ENCODE assay signal across 8 cellular contexts in the genomic region with DNA sequence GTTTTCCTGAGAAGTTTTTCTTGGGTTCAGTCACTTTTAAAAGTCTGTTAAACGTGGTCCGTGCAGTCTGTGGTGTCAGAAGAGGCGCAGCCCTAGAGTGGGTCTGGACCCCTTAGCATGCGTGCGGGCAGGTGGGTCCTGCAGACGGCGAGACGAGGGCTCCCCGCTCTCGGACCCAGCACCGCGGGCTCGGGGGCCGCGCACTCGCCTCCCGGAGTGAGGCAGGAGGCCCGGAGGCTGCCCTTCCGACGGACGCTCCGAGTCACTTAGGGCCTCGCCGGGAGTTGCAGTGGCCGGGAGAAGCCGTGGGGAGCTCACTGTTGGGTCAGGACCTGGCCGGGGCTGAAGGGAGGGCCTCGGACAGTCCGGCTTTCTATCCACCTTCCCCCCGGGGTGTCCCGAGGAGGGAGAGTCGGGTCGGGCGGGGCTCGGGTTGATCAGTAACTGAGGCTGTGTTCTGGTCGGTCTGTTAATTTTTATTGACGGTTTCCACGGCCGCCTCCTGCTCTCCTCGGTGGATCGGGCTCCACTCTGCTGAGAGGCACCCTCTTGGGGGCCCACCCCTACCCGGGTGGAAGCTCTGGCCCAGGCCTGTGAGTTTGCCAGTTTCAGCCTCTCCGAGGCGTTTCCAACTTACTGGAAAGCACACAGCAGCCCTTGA. TPM values are rescaled to one million over a fixed set of nuclear protein-coding genes. Genes with fewer than 3 reads are reported as not detected.
DNase-seq lines count a peak whose midpoint lies in the region; ATAC-seq and TF ChIP-seq lines count a peak whose summit lies in the region.

No MANE protein-coding gene starts in this region.

- H3K9ac ChIP-seq in duodenal mucosa (ENCODE audit: low read depth in 1 of 2, low read length in 2 of 2), result peak overlapping the region; percentile 80 to 88

- H3K9me3 Mint-ChIP-seq in CD4-positive, alpha-beta T cell, result no peaks in the 10 kb centered on the region
- H3K9me3 Mint-ChIP-seq in naive thymus-derived CD4-positive, alpha-beta T cell, result peaks cover 0 to 4% (median 0%) of the 10 kb centered on the region in 11 donors

- H3K27ac Mint-ChIP-seq in CD4-positive, alpha-beta T cell, result peak overlapping the region; percentile 87
- peak overlapping the region; percentile 86 to 97 (median 92) for H3K27ac Mint-ChIP-seq in naive thymus-derived CD4-positive, alpha-beta T cell

- peaks cover 51% of the 10 kb centered on the region for H3K4me1 Mint-ChIP-seq in CD4-positive, alpha-beta T cell (ENCODE audit: low read depth)
- H3K4me1 Mint-ChIP-seq in naive thymus-derived CD4-positive, alpha-beta T cell, result peaks cover 34 to 52% (median 40%) of the 10 kb centered on the region in 7 donors

- TF ChIP-seq CTCF in CD4-positive, alpha-beta T cell (IDR thresholded peaks at IDR 0.05), result no peak
- TF ChIP-seq CTCF in LNCaP clone FGC (IDR thresholded peaks at IDR 0.05; ENCODE audit: control insufficient read depth, extremely low read depth, insufficient read depth), result no peak

- peaks cover 2 to 21% of the 10 kb centered on the region in 2 donors for H3K36me3 ChIP-seq in duodenal mucosa (ENCODE audit: control insufficient read depth in 1 of 2, insufficient read depth in 2 of 2, low read length in 2 of 2)
- H3K36me3 ChIP-seq in naive thymus-derived CD4-positive, alpha-beta T cell (ENCODE audit: control insufficient read depth in 2 of 3, insufficient read depth in 3 of 3, low read length in 3 of 3), result peaks cover 0 to 26% (median 1%) of the 10 kb centered on the region in 3 experiments

- peaks cover 35 to 57% of the 10 kb centered on the region in 2 donors for H3K4me1 ChIP-seq in duodenal mucosa (ENCODE audit: control insufficient read depth in 1 of 2, insufficient read depth in 2 of 2, low read length in 2 of 2)
- peaks cover 38 to 46% of the 10 kb centered on the region in 2 donors for H3K4me1 ChIP-seq in naive thymus-derived CD4-positive, alpha-beta T cell (ENCODE audit: control insufficient read depth in 2 of 2, insufficient read depth in 2 of 2, low read length in 2 of 2)

- H3K4me3 ChIP-seq in LNCaP clone FGC (ENCODE audit: low read depth, low read length) (peak overlapping the region; percentile 94), duodenal mucosa (ENCODE audit: low read depth in 1 of 2, low read length in 2 of 2) (peak overlapping the region; percentile 86 to 90)
- peak overlapping the region; percentile 78 for H3K4me3 ChIP-seq in naive thymus-derived CD4-positive, alpha-beta T cell (ENCODE audit: low read length)

- no peak for DNase-seq in CD4-positive, alpha-beta T cell
- DNase-seq in LNCaP clone FGC (ENCODE audit: low read depth) (no peak), SKM-1 treated with dmso at 0.1 percent for 144 hours (lab: John Stamatoyannopoulos, UW; ENCODE audit: unreplicated experiment) (no peak), NCI-H2196 treated with DMSO at 0.1 percent for 48 hours (lab: John Stamatoyannopoulos, UW; ENCODE audit: unreplicated experiment) (no peak)
- peak in 3 of 9 donors; percentile 30 to 51 (median 45) for DNase-seq in naive thymus-derived CD4-positive, alpha-beta T cell

- peak overlapping the region; percentile 72 for H3K27ac ChIP-seq in CD4-positive, alpha-beta T cell (ENCODE audit: low read depth, low read length)
- peak overlapping the region; percentile 73 for H3K27ac ChIP-seq in duodenal mucosa (ENCODE audit: low read depth, low read length)
- peak overlapping the region; percentile 78 for H3K27ac ChIP-seq in naive thymus-derived CD4-positive, alpha-beta T cell (ENCODE audit: low read depth, low read length)

- intact Hi-C loops in CD4-positive, alpha-beta T cell (cut with DNase I, micrococcal nuclease), result loop anchor here (5.0 to 10.0 kb wide), 4 partner anchors 136 to 446 kb away; partner anchors contain the start of genes ATP5F1D (in 1 of the 2), GPX4 (in 1 of the 2), MIDN (in 1 of the 2) and RNF126 (in 1 of the 2)
- intact Hi-C loops in naive thymus-derived CD4-positive, alpha-beta T cell (cut with micrococcal nuclease), result loop anchor here (5.0 to 10.0 kb wide), 3 partner anchors 446 to 854 kb away; partner anchors contain the start of genes ATP5F1D (in 1 of the 2), CIRBP (in 1 of the 2), MIDN (in 1 of the 2) and TCF3 (in 1 of the 2)

- no peaks in the 10 kb centered on the region for H3K27me3 ChIP-seq in CD4-positive, alpha-beta T cell (ENCODE audit: control insufficient read depth, insufficient read depth, low read length)
- no peaks in the 10 kb centered on the region for H3K27me3 ChIP-seq in duodenal mucosa (ENCODE audit: control insufficient read depth in 1 of 2, insufficient read depth in 2 of 2, low read length in 2 of 2)
- no peaks in the 10 kb centered on the region for H3K27me3 ChIP-seq in naive thymus-derived CD4-positive, alpha-beta T cell (ENCODE audit: control insufficient read depth in 2 of 2, insufficient read depth in 2 of 2, low read length in 2 of 2)

- H3K36me3 Mint-ChIP-seq in CD4-positive, alpha-beta T cell (ENCODE audit: low read depth), result peaks cover 46% of the 10 kb centered on the region
- H3K36me3 Mint-ChIP-seq in naive thymus-derived CD4-positive, alpha-beta T cell, result peaks cover 0 to 20% (median 0%) of the 10 kb centered on the region in 5 donors

- POLR2A ChIA-PET in CD4-positive, alpha-beta T cell (lab: Charles Lee), result interaction anchor here (0.6 to 2.2 kb wide), 5 partner anchors 58 to 471 kb away, joined by 4 to 9 read pairs (median 6); partner anchors contain the start of genes ARHGAP45 and CIRBP
- POLR2A ChIA-PET in naive thymus-derived CD4-positive, alpha-beta T cell (lab: Charles Lee), result interaction anchor here (1.0 to 1.5 kb wide), 4 partner anchors 21 to 468 kb away, joined by 3 read pairs; no protein-coding TSS in a partner anchor

- no peaks in the 10 kb centered on the region for H3K27me3 Mint-ChIP-seq in CD4-positive, alpha-beta T cell
- H3K27me3 Mint-ChIP-seq in naive thymus-derived CD4-positive, alpha-beta T cell, result peaks cover 0 to 2% (median 0%) of the 10 kb centered on the region in 5 donors

- CTCF ChIA-PET in CD4-positive, alpha-beta T cell (lab: Charles Lee), result no interaction called here
- CTCF ChIA-PET in naive thymus-derived CD4-positive, alpha-beta T cell (lab: Charles Lee), result no interaction called here

- H3K9me3 ChIP-seq in CD4-positive, alpha-beta T cell (ENCODE audit: control insufficient read depth, low read length), result no peaks in the 10 kb centered on the region
- no peaks in the 10 kb centered on the region for H3K9me3 ChIP-seq in duodenal mucosa (ENCODE audit: control insufficient read depth in 1 of 2, low read length in 2 of 2)
- no peaks in the 10 kb centered on the region for H3K9me3 ChIP-seq in naive thymus-derived CD4-positive, alpha-beta T cell (ENCODE audit: control insufficient read depth in 2 of 3, low read length in 3 of 3)

- ATAC-seq in CD4-positive, alpha-beta T cell (ENCODE audit: poor library complexity), result no peak
- ATAC-seq in naive thymus-derived CD4-positive, alpha-beta T cell, result no peak
- ATAC-seq in GM21526 (IDR thresholded peaks at IDR 0.05; ENCODE audit: low FRiP score, unreplicated experiment) (no peak), HG03457 (IDR thresholded peaks at IDR 0.05; ENCODE audit: unreplicated experiment) (no peak)

- peak overlapping the region; percentile 89 for H3K4me3 Mint-ChIP-seq in CD4-positive, alpha-beta T cell
- peak overlapping the region; percentile 73 to 93 (median 91) for H3K4me3 Mint-ChIP-seq in naive thymus-derived CD4-positive, alpha-beta T cell

RNA-seq across cellular contexts. Expression of gene PTBP1, which starts 1.3 kb away (rescaled TPM):
- 100 to 1,000 TPM; 246 to 252 TPM for total RNA-seq in CD4-positive, alpha-beta T cell
- total RNA-seq in naive thymus-derived CD4-positive, alpha-beta T cell, result 100 to 1,000 TPM; 313 to 524 (median 326) TPM
- polyA plus RNA-seq in naive thymus-derived CD4-positive, alpha-beta T cell, result 100 to 1,000 TPM; 113 to 227 TPM

RNA-seq across cellular contexts. Expression of gene PLPPR3, which starts 23.2 kb away (rescaled TPM):
- total RNA-seq in CD4-positive, alpha-beta T cell, result not detected
- total RNA-seq in naive thymus-derived CD4-positive, alpha-beta T cell, result not detected
- polyA plus RNA-seq in naive thymus-derived CD4-positive, alpha-beta T cell, result not detected

RNA-seq across cellular contexts. Expression of gene AZU1, which starts 29.1 kb away (rescaled TPM):
- under 1 TPM; 0.47 to 0.49 TPM for total RNA-seq in CD4-positive, alpha-beta T cell
- total RNA-seq in naive thymus-derived CD4-positive, alpha-beta T cell, result 1 to 10 TPM in 1 of 5 experiments, under 1 TPM in 1, not detected in 3; 0.64 to 4.1 TPM
- not detected for polyA plus RNA-seq in naive thymus-derived CD4-positive, alpha-beta T cell

RNA-seq across cellular contexts. Expression of gene PRTN3, which starts 42.3 kb away (rescaled TPM):
- not detected for total RNA-seq in CD4-positive, alpha-beta T cell
- total RNA-seq in naive thymus-derived CD4-positive, alpha-beta T cell, result 1 to 10 TPM in 1 of 5 experiments, not detected in 4; 2.7 TPM
- not detected for polyA plus RNA-seq in naive thymus-derived CD4-positive, alpha-beta T cell

RNA-seq across cellular contexts. Expression of gene MISP, which starts 47.6 kb away (rescaled TPM):
- total RNA-seq in CD4-positive, alpha-beta T cell, result not detected
- not detected for total RNA-seq in naive thymus-derived CD4-positive, alpha-beta T cell
- not detected for polyA plus RNA-seq in naive thymus-derived CD4-positive, alpha-beta T cell
